Comparison of ENCODE assay signal across 1 cellular context in genomic region chr2:217790195-217790594, GRCh38.
A peak's percentile ranks its signal among the peaks of the same experiment; 100 is the strongest.
TF ChIP-seq lines count a peak whose summit lies in the region.

No MANE protein-coding gene starts in this region.

TF ChIP-seq in HepG2, 621 proteins besides CTCF, POLR2A, EP300 and RAD21 (continued from another document and continues in another):
- TF ChIP-seq TEAD3 (CRISPR knock-in tag; optimal IDR thresholded peaks at IDR 0.05; ENCODE audit: borderline replicate concordance) = peak; percentile 65
- no peak for TF ChIP-seq ZNF274 (CRISPR knock-in tag; IDR thresholded peaks at IDR 0.05)
- no peak for TF ChIP-seq ZNF704 (CRISPR knock-in tag; IDR thresholded peaks at IDR 0.05; ENCODE audit: borderline replicate concordance)
- peak; percentile 81; the same call in 1 of the 2 replicates for TF ChIP-seq FOXO1 (CRISPR knock-in tag; IDR thresholded peaks at IDR 0.05)
- no peak for TF ChIP-seq ARHGAP35 (CRISPR knock-in tag; IDR thresholded peaks at IDR 0.05; ENCODE audit: borderline replicate concordance)
- TF ChIP-seq NFE2L2 (IDR thresholded peaks at IDR 0.05; ENCODE audit: low read length) = no peak
- 0 out of 2 replicates have a peak, but pooled peaks have one; percentile 24 for TF ChIP-seq MLX (CRISPR knock-in tag; IDR thresholded peaks at IDR 0.05)
- no peak for TF ChIP-seq PTBP1 (IDR thresholded peaks at IDR 0.05; ENCODE audit: low read depth, low read length, poor library complexity, severe bottlenecking)
- no peak for TF ChIP-seq ZNF263 (CRISPR knock-in tag; IDR thresholded peaks at IDR 0.05)
- TF ChIP-seq ZBTB26 (CRISPR knock-in tag; IDR thresholded peaks at IDR 0.05; ENCODE audit: borderline replicate concordance) = no peak
- TF ChIP-seq SMYD3 (CRISPR knock-in tag; IDR thresholded peaks at IDR 0.05) = no peak
- 0 out of 2 replicates have a peak, but pooled peaks have one; percentile 2 for TF ChIP-seq KDM5B (CRISPR knock-in tag; IDR thresholded peaks at IDR 0.05; ENCODE audit: borderline replicate concordance)
- TF ChIP-seq ZFX (CRISPR knock-in tag; IDR thresholded peaks at IDR 0.05; ENCODE audit: low read depth) = 0 out of 2 replicates have a peak, but pooled peaks have one; percentile 28
- TF ChIP-seq ZBTB7A (CRISPR knock-in tag; IDR thresholded peaks at IDR 0.05) = peak; percentile 21; the same call in 1 of the 2 replicates
- TF ChIP-seq NRL (CRISPR knock-in tag; IDR thresholded peaks at IDR 0.05; ENCODE audit: borderline replicate concordance) = no peak
- 0 out of 2 replicates have a peak, but pooled peaks have one; percentile 53 for TF ChIP-seq ZNF724P (CRISPR knock-in tag; IDR thresholded peaks at IDR 0.05; ENCODE audit: borderline replicate concordance)
- TF ChIP-seq ZNF205 (CRISPR knock-in tag; IDR thresholded peaks at IDR 0.05) = peak; percentile 73; the same call in 1 of the 2 replicates
- TF ChIP-seq, protein P1, sequence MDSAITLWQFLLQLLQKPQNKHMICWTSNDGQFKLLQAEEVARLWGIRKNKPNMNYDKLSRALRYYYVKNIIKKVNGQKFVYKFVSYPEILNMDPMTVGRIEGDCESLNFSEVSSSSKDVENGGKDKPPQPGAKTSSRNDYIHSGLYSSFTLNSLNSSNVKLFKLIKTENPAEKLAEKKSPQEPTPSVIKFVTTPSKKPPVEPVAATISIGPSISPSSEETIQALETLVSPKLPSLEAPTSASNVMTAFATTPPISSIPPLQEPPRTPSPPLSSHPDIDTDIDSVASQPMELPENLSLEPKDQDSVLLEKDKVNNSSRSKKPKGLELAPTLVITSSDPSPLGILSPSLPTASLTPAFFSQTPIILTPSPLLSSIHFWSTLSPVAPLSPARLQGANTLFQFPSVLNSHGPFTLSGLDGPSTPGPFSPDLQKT (CRISPR knock-in tag; IDR thresholded peaks at IDR 0.05; ENCODE audit: borderline replicate concordance) = no peak
- peak; percentile 75; the same call in 1 of the 2 replicates for TF ChIP-seq ZBTB20 (CRISPR knock-in tag; IDR thresholded peaks at IDR 0.05; ENCODE audit: borderline replicate concordance, low read depth)
- peak; percentile 55 for TF ChIP-seq AHDC1 (CRISPR knock-in tag; IDR thresholded peaks at IDR 0.05; ENCODE audit: borderline replicate concordance)
- TF ChIP-seq ZNF674 (CRISPR knock-in tag; IDR thresholded peaks at IDR 0.05; ENCODE audit: low read depth) = no peak
- TF ChIP-seq TEAD2 (CRISPR knock-in tag; IDR thresholded peaks at IDR 0.05) = no peak
- no peak for TF ChIP-seq MATR3 (CRISPR knock-in tag; IDR thresholded peaks at IDR 0.05)
- TF ChIP-seq STAG1 (CRISPR knock-in tag; IDR thresholded peaks at IDR 0.05) = no peak
- no peak for TF ChIP-seq MZF1 (CRISPR knock-in tag; IDR thresholded peaks at IDR 0.05; ENCODE audit: borderline replicate concordance)
- TF ChIP-seq, protein P2, sequence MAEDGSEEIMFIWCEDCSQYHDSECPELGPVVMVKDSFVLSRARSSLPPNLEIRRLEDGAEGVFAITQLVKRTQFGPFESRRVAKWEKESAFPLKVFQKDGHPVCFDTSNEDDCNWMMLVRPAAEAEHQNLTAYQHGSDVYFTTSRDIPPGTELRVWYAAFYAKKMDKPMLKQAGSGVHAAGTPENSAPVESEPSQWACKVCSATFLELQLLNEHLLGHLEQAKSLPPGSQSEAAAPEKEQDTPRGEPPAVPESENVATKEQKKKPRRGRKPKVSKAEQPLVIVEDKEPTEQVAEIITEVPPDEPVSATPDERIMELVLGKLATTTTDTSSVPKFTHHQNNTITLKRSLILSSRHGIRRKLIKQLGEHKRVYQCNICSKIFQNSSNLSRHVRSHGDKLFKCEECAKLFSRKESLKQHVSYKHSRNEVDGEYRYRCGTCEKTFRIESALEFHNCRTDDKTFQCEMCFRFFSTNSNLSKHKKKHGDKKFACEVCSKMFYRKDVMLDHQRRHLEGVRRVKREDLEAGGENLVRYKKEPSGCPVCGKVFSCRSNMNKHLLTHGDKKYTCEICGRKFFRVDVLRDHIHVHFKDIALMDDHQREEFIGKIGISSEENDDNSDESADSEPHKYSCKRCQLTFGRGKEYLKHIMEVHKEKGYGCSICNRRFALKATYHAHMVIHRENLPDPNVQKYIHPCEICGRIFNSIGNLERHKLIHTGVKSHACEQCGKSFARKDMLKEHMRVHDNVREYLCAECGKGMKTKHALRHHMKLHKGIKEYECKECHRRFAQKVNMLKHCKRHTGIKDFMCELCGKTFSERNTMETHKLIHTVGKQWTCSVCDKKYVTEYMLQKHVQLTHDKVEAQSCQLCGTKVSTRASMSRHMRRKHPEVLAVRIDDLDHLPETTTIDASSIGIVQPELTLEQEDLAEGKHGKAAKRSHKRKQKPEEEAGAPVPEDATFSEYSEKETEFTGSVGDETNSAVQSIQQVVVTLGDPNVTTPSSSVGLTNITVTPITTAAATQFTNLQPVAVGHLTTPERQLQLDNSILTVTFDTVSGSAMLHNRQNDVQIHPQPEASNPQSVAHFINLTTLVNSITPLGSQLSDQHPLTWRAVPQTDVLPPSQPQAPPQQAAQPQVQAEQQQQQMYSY (CRISPR knock-in tag; IDR thresholded peaks at IDR 0.05) = no peak
- TF ChIP-seq ZNF138 (CRISPR knock-in tag; IDR thresholded peaks at IDR 0.05; ENCODE audit: low read depth) = no peak
- TF ChIP-seq, protein P3, sequence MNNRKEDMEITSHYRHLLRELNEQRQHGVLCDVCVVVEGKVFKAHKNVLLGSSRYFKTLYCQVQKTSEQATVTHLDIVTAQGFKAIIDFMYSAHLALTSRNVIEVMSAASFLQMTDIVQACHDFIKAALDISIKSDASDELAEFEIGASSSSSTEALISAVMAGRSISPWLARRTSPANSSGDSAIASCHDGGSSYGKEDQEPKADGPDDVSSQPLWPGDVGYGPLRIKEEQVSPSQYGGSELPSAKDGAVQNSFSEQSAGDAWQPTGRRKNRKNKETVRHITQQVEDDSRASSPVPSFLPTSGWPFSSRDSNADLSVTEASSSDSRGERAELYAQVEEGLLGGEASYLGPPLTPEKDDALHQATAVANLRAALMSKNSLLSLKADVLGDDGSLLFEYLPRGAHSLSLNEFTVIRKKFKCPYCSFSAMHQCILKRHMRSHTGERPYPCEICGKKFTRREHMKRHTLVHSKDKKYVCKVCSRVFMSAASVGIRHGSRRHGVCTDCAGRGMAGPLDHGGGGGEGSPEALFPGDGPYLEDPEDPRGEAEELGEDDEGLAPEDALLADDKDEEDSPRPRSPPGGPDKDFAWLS (CRISPR knock-in tag; IDR thresholded peaks at IDR 0.05; ENCODE audit: borderline replicate concordance) = no peak
- no peak for TF ChIP-seq KDM2A (CRISPR knock-in tag; IDR thresholded peaks at IDR 0.05; ENCODE audit: borderline replicate concordance, low read depth)
- no peak for TF ChIP-seq TFAP4 (IDR thresholded peaks at IDR 0.05; ENCODE audit: borderline replicate concordance, low read depth)
- TF ChIP-seq, protein P4, sequence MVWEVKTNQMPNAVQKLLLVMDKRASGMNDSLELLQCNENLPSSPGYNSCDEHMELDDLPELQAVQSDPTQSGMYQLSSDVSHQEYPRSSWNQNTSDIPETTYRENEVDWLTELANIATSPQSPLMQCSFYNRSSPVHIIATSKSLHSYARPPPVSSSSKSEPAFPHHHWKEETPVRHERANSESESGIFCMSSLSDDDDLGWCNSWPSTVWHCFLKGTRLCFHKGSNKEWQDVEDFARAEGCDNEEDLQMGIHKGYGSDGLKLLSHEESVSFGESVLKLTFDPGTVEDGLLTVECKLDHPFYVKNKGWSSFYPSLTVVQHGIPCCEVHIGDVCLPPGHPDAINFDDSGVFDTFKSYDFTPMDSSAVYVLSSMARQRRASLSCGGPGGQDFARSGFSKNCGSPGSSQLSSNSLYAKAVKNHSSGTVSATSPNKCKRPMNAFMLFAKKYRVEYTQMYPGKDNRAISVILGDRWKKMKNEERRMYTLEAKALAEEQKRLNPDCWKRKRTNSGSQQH (CRISPR knock-in tag; IDR thresholded peaks at IDR 0.05; ENCODE audit: low read depth) = 0 out of 2 replicates have a peak, but pooled peaks have one; percentile 64
- peak; percentile 37; the same call in 1 of the 2 replicates for TF ChIP-seq ZNF160 (CRISPR knock-in tag; IDR thresholded peaks at IDR 0.05)
- peak; percentile 75; the same call in 1 of the 2 replicates for TF ChIP-seq KAT8 (CRISPR knock-in tag; IDR thresholded peaks at IDR 0.05)
- no peak for TF ChIP-seq ZNF101 (CRISPR knock-in tag; IDR thresholded peaks at IDR 0.05; ENCODE audit: borderline replicate concordance, low read depth)
- no peak for TF ChIP-seq AHR (CRISPR knock-in tag; IDR thresholded peaks at IDR 0.05)
- TF ChIP-seq ZNF614 (CRISPR knock-in tag; IDR thresholded peaks at IDR 0.05; ENCODE audit: borderline replicate concordance) = 0 out of 2 replicates have a peak, but pooled peaks have one; percentile 71
- TF ChIP-seq ZNF235 (CRISPR knock-in tag; IDR thresholded peaks at IDR 0.05; ENCODE audit: borderline replicate concordance) = no peak
- TF ChIP-seq WIZ (CRISPR knock-in tag; IDR thresholded peaks at IDR 0.05) = no peak
- TF ChIP-seq HNRNPUL1 (IDR thresholded peaks at IDR 0.05; ENCODE audit: low read depth, low read length) = no peak
- peak; percentile 73 for TF ChIP-seq THAP11 (CRISPR knock-in tag; IDR thresholded peaks at IDR 0.05)
- peak; percentile 59; the same call in 1 of the 2 replicates for TF ChIP-seq HOXA5 (CRISPR knock-in tag; IDR thresholded peaks at IDR 0.05)
- no peak for TF ChIP-seq HNRNPH1 (optimal IDR thresholded peaks at IDR 0.05; ENCODE audit: low read depth, low read length)
- TF ChIP-seq ZNF180 (CRISPR knock-in tag; IDR thresholded peaks at IDR 0.05; ENCODE audit: borderline replicate concordance, low read depth) = no peak
- no peak for TF ChIP-seq SRSF1 (optimal IDR thresholded peaks at IDR 0.05; ENCODE audit: low read depth, low read length)
- no peak for TF ChIP-seq ZNF772 (CRISPR knock-in tag; IDR thresholded peaks at IDR 0.05)
- no peak for TF ChIP-seq CC2D1A (CRISPR knock-in tag; IDR thresholded peaks at IDR 0.05)
- TF ChIP-seq IRF2 (CRISPR knock-in tag; IDR thresholded peaks at IDR 0.05) = peak; percentile 73; the same call in 1 of the 2 replicates
- peak; percentile 68; the same call in 1 of the 2 replicates for TF ChIP-seq CREM (IDR thresholded peaks at IDR 0.05)
- TF ChIP-seq CREM (CRISPR knock-in tag; IDR thresholded peaks at IDR 0.05) = no peak
